ENCODE assay signal across 8 cellular contexts in genomic region chr3:13420051-13420816, GRCh38. TPM values are rescaled to one million over a fixed set of nuclear protein-coding genes. Genes with fewer than 3 reads are reported as not detected.
DNase-seq lines count a peak whose midpoint lies in the region; ATAC-seq, FAIRE-seq and TF ChIP-seq lines count a peak whose summit lies in the region.

Gene NUP210 (minus strand): TSS chr3:13420322. CDS start chr3:13420226, 96 bp downstream.

- TF ChIP-seq CTCF in endothelial cell of umbilical vein (IDR thresholded peaks at IDR 0.05; ENCODE audit: extremely low read depth in 1 of 2, insufficient read depth in 1 of 2, low read depth in 1 of 2, low read length in 2 of 2) (no peak), upper lobe of left lung (IDR thresholded peaks at IDR 0.05) (peak in 1 of 6 experiments; percentile 34)

- TF ChIP-seq POLR2A in endothelial cell of umbilical vein (IDR thresholded peaks at IDR 0.05; ENCODE audit: low read depth, low read length) (no peak), upper lobe of left lung (IDR thresholded peaks at IDR 0.05) (peak in 1 of 4 donors; percentile 20)

- H3K27ac ChIP-seq in endothelial cell of umbilical vein (ENCODE audit: insufficient read depth, low read depth, low read length) (no peak within 1 kb of the TSS), upper lobe of left lung (peak within 1 kb of the TSS; percentile 54 to 83 (median 67))

- BruUV-seq in endothelial cell of umbilical vein (replicated peaks; lab: Mats Ljungman, UMichigan): no TSS peak

- H3K27me3 ChIP-seq in endothelial cell of umbilical vein (ENCODE audit: control insufficient read depth in 2 of 2, insufficient read depth in 2 of 2, low read length in 2 of 2) (peaks cover 7 to 14% of the 10 kb centered on the region in 2 experiments), neuron (ENCODE audit: insufficient read depth, low read length) (no peaks in the 10 kb centered on the region), upper lobe of left lung (no peaks in the 10 kb centered on the region)

- CTCF ChIA-PET in endothelial cell of umbilical vein (lab: Charles Lee): interaction anchor here (0.5 kb wide), 1 partner anchor 63 kb away, joined by 4 read pairs; no protein-coding TSS in a partner anchor

- no peaks in the 10 kb centered on the region for H3K36me3 ChIP-seq in endothelial cell of umbilical vein (ENCODE audit: control insufficient read depth in 2 of 2, extremely low read depth in 1 of 2, insufficient read depth in 2 of 2, low read length in 2 of 2)
- no peaks in the 10 kb centered on the region for H3K36me3 ChIP-seq in neuron (ENCODE audit: insufficient read depth, low read length)
- no peaks in the 10 kb centered on the region for H3K36me3 ChIP-seq in upper lobe of left lung

- no peak within 1 kb of the TSS for H3K9ac ChIP-seq in endothelial cell of umbilical vein (replicated peaks; ENCODE audit: extremely low read depth, insufficient read depth, low read length)

- ATAC-seq in HG02759 (IDR thresholded peaks at IDR 0.05; ENCODE audit: unreplicated experiment): peak; percentile 70
- peak in 1 of 2 donors; percentile 5 for ATAC-seq in upper lobe of left lung (ENCODE audit: low FRiP score in 2 of 2)

- no peak within 1 kb of the TSS for H3K4me2 ChIP-seq in endothelial cell of umbilical vein (ENCODE audit: insufficient read depth, low read length)

- no peak for TF ChIP-seq EP300 in upper lobe of left lung (IDR thresholded peaks at IDR 0.05)

- H3K9me3 ChIP-seq in endothelial cell of umbilical vein (replicated peaks; ENCODE audit: control insufficient read depth, insufficient read depth, low read length) (no peaks in the 10 kb centered on the region), neuron (ENCODE audit: low read length) (no peaks in the 10 kb centered on the region), upper lobe of left lung (no peaks in the 10 kb centered on the region)

- DNase-seq in NCI-H1436 (lab: John Stamatoyannopoulos, UW) (peak; percentile 39), NCI-H1436 treated with DMSO at 0.1 percent for 48 hours (lab: John Stamatoyannopoulos, UW) (no peak), NCI-H1105 treated with DMSO at 0.1 percent for 48 hours (lab: John Stamatoyannopoulos, UW) (peak; percentile 33), endothelial cell of umbilical vein (ENCODE audit: low read depth, low spot score) (no peak), upper lobe of left lung (peak; percentile 56 to 94)
- DNase-seq in activated CD4-positive, alpha-beta T cell treated with anti-CD3 and anti-CD28 coated beads, Interleukin-2, amount 50 U/mL, for 48 hours: peak; percentile 75 to 79

- H2AFZ ChIP-seq in endothelial cell of umbilical vein (ENCODE audit: low read depth, low read length): no peak within 1 kb of the TSS
- peak within 1 kb of the TSS; percentile 90 for H2AFZ ChIP-seq in neuron (ENCODE audit: low read depth, low read length)

- intact Hi-C loops in endothelial cell of umbilical vein (cut with micrococcal nuclease): no loop called here

- WGBS in upper lobe of left lung, 2 donors: 14 to 19% methylated on average over 5 to 14 of the region's 88 CpGs

- POLR2A ChIA-PET in endothelial cell of umbilical vein (lab: Charles Lee): no interaction called here

- H3K79me2 ChIP-seq in endothelial cell of umbilical vein (ENCODE audit: control insufficient read depth, insufficient read depth, low read length): no peaks in the 10 kb centered on the region

- dilution Hi-C loops in endothelial cell of umbilical vein (cut with MboI; ENCODE audit: extremely low pct_ligation_motif_present, low sequenced_read_pairs): no loop called here

- H3K4me1 ChIP-seq in endothelial cell of umbilical vein (ENCODE audit: control insufficient read depth, extremely low read depth, insufficient read depth, low read length): no peaks in the 10 kb centered on the region
- H3K4me1 ChIP-seq in neuron (ENCODE audit: insufficient read depth, low read length): peaks cover 9% of the 10 kb centered on the region
- H3K4me1 ChIP-seq in upper lobe of left lung: peaks cover 14 to 48% (median 20%) of the 10 kb centered on the region in 4 donors

- FAIRE-seq in endothelial cell of umbilical vein (lab: Jason Lieb, UNC): no peak

- H4K20me1 ChIP-seq in endothelial cell of umbilical vein (replicated peaks; ENCODE audit: control insufficient read depth, extremely low read depth, insufficient read depth, low read length): no peaks in the 10 kb centered on the region

- no peaks in the 10 kb centered on the region for H3K9me1 ChIP-seq in endothelial cell of umbilical vein (replicated peaks; ENCODE audit: control insufficient read depth, extremely low read depth, insufficient read depth, low read length)

- H3K4me3 ChIP-seq in endothelial cell of umbilical vein (replicated peaks in 1 of 3; ENCODE audit: insufficient read depth in 1 of 3, low read depth in 1 of 3, low read length in 3 of 3) (no peak within 1 kb of the TSS), neuron (ENCODE audit: low read length) (peak within 1 kb of the TSS; percentile 62), upper lobe of left lung (peak within 1 kb of the TSS; percentile 3 to 88 (median 68))

TF ChIP-seq in endothelial cell of umbilical vein, 7 proteins besides CTCF, POLR2A, EP300 and RAD21:
- TF ChIP-seq GATA2 (IDR thresholded peaks at IDR 0.05; ENCODE audit: insufficient read depth, insufficient read length, low read depth, low read length) (no peak), EZH2 (IDR thresholded peaks at IDR 0.05; ENCODE audit: borderline replicate concordance, low read depth, low read length, severe bottlenecking) (peak; percentile 65)
TF ChIP-seq in endothelial cell of umbilical vein: peak in this region for 1.

RNA-seq across cellular contexts. Expression of gene NUP210, which starts in this region (rescaled TPM):
- total RNA-seq in endothelial cell of umbilical vein: 0.84 and 1.4 TPM in 2 replicates
- polyA plus RNA-seq in endothelial cell of umbilical vein: 0.14 TPM in 2 replicates
- polyA plus RNA-seq in endothelial cell of umbilical vein (2011; cell fraction: cytosol; rRNA removed): 0.11 and 0.13 TPM in 2 replicates
- 0.14 and 0.31 TPM in 2 replicates for polyA plus RNA-seq in endothelial cell of umbilical vein (2011; cell fraction: nucleus; rRNA removed)
- polyA plus RNA-seq in endothelial cell of umbilical vein (2012): 0.70 and 0.89 TPM in 2 replicates
- 1.6 and 3.1 TPM in 2 replicates for polyA minus RNA-seq in endothelial cell of umbilical vein
- 38.9 TPM for polyA minus RNA-seq in endothelial cell of umbilical vein (2011; cell fraction: cytosol; rRNA and poly(A)+ RNA removed)
- 0.10 and 0.19 TPM in 2 replicates for polyA minus RNA-seq in endothelial cell of umbilical vein (2011; cell fraction: nucleus; rRNA and poly(A)+ RNA removed)
- total RNA-seq in upper lobe of left lung: 10 to 100 TPM; 14.6 to 23.0 (median 20.8) TPM

Comparison
In these comparisons a context has a peak if more than half of its experiments do, and no peak if none do; other contexts are left out.
1. DNase-seq: peak in NCI-H1436 (single experiment), NCI-H1105 treated with DMSO at 0.1 percent for 48 hours (single experiment), activated CD4-positive, alpha-beta T cell treated with anti-CD3 and anti-CD28 coated beads, Interleukin-2, amount 50 U/mL, for 48 hours (2 of 2) and upper lobe of left lung (2 of 2); none in NCI-H1436 treated with DMSO at 0.1 percent for 48 hours (single experiment) and endothelial cell of umbilical vein (single experiment).
2. H3K4me3 ChIP-seq: peak in neuron (single experiment) and upper lobe of left lung (4 of 4); none in endothelial cell of umbilical vein (0 of 3).